ENCODE assay signal across 1 cellular context in the genomic region with DNA sequence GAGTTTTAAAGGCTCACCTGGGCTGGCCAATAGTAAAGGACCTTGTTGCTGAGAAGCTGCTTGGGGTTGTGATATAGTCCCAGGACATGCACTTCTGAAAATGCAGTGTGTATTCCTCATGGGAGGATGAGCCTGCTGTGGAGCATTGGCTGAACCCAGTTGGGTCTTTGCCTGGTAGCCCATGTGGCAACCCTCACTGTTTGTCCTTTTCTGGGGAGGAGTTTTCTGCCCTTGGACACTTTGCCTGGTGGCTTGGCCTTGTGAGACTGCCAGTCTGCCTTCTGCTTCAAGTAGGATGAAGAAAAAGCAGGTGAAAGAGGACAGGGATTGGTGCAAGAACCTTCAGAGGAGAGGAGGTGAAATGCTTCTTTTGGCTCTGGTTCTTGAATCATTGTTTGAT.
TF ChIP-seq lines count a peak whose summit lies in the region.

No MANE protein-coding gene starts in this region.

TF ChIP-seq in WTC11, 78 proteins besides CTCF, POLR2A, EP300 and RAD21 (continued from another document):
- TF ChIP-seq, protein P1, sequence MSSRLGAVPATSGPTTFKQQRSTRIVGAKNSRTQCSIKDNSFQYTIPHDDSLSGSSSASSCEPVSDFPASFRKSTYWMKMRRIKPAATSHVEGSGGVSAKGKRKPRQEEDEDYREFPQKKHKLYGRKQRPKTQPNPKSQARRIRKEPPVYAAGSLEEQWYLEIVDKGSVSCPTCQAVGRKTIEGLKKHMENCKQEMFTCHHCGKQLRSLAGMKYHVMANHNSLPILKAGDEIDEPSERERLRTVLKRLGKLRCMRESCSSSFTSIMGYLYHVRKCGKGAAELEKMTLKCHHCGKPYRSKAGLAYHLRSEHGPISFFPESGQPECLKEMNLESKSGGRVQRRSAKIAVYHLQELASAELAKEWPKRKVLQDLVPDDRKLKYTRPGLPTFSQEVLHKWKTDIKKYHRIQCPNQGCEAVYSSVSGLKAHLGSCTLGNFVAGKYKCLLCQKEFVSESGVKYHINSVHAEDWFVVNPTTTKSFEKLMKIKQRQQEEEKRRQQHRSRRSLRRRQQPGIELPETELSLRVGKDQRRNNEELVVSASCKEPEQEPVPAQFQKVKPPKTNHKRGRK (CRISPR knock-in tag; IDR thresholded peaks at IDR 0.05; ENCODE audit: borderline replicate concordance): no peak
- no peak for TF ChIP-seq NFE2L1 (CRISPR knock-in tag; IDR thresholded peaks at IDR 0.05)
- no peak for TF ChIP-seq ESRRA (CRISPR knock-in tag; IDR thresholded peaks at IDR 0.05; ENCODE audit: borderline replicate concordance)
- TF ChIP-seq GRHL2 (CRISPR knock-in tag; IDR thresholded peaks at IDR 0.05; ENCODE audit: insufficient replicate concordance, severe bottlenecking): no peak
